Comparison of ENCODE assay signal across 9 cellular contexts in genomic region chr1:40162791-40163441, GRCh38. TPM values are rescaled to one million over a fixed set of nuclear protein-coding genes. Genes with fewer than 3 reads are reported as not detected.
DNase-seq lines count a peak whose midpoint lies in the region; ATAC-seq and TF ChIP-seq lines count a peak whose summit lies in the region.
"Had no signal": no experiment of that assay in that cellular context is flagged by ENCODE, and none has a peak within 500 bp of the region (broad histone marks: within the 10 kb centered on the region; RNA-seq: fewer than 3 reads in every experiment).

No MANE protein-coding gene starts in this region.

- no peak for TF ChIP-seq EP300 in stomach (IDR thresholded peaks at IDR 0.05)

- DNase-seq in NCI-H82 (lab: John Stamatoyannopoulos, UW) (peak; percentile 46), NCI-H82 treated with DMSO at 0.1 percent for 48 hours (lab: John Stamatoyannopoulos, UW; ENCODE audit: unreplicated experiment) (no peak), PC-9 (no peak), right cardiac atrium (no peak), stomach (no peak), dedifferentiated amniotic fluid mesenchymal stem cell (ENCODE audit: extremely low spot score) (no peak), iPS-NIHi7 (ENCODE audit: extremely low spot score) (no peak)
- no peak for DNase-seq in NK-92 treated with Interleukin-12 subunit alpha and Interleukin-12 subunit beta, amount 100 ng/mL, for 24 hours (lab: John Stamatoyannopoulos, UW)
- DNase-seq: activated effector memory CD4-positive, alpha-beta T cell treated with Interleukin-2 at 50 U/mL for 16 hours had no signal

- intact Hi-C loops in PC-9 (cut with micrococcal nuclease; ENCODE audit: unreplicated experiment): no loop called here
- intact Hi-C loops in right cardiac atrium (cut with DNase I): no loop called here
- intact Hi-C loops in stomach (cut with DNase I; ENCODE audit: low total_unique reads): no loop called here

- no peaks in the 10 kb centered on the region for H3K36me3 ChIP-seq in PC-9 (ENCODE audit: low read depth)
- no peaks in the 10 kb centered on the region for H3K36me3 ChIP-seq in stomach

- BruUV-seq in PC-9 (replicated peaks; lab: Mats Ljungman, UMichigan): no TSS peak

- CTCF ChIA-PET in PC-9 (lab: Charles Lee): interaction anchor here (1.2 kb wide), 1 partner anchor 9 kb away, joined by 4 read pairs; no protein-coding TSS in a partner anchor

- H3K27ac ChIP-seq in PC-9: no peak overlapping the region
- H3K27ac ChIP-seq in right cardiac atrium (ENCODE audit: low read length): no peak overlapping the region
- H3K27ac ChIP-seq in stomach: peak overlapping the region in 3 of 5 donors; percentile 9 to 95 (median 93)

- TF ChIP-seq CTCF in PC-9 (conservative IDR thresholded peaks at IDR 0.05): no peak
- TF ChIP-seq CTCF in stomach (IDR thresholded peaks at IDR 0.05): no peak

- POLR2A ChIA-PET in PC-9 (lab: Charles Lee; ENCODE audit: unreplicated experiment): interaction anchor here (0.5 to 0.6 kb wide), 2 partner anchors 66 to 67 kb away, joined by 4 to 8 read pairs; no protein-coding TSS in a partner anchor

- no peaks in the 10 kb centered on the region for H3K27me3 ChIP-seq in PC-9 (ENCODE audit: insufficient read depth, low read depth)
- H3K27me3 ChIP-seq in right cardiac atrium (ENCODE audit: control insufficient read depth, insufficient read depth): no peaks in the 10 kb centered on the region
- no peaks in the 10 kb centered on the region for H3K27me3 ChIP-seq in stomach

- no peak for TF ChIP-seq POLR2A in stomach (IDR thresholded peaks at IDR 0.05)

- H3K9me2 ChIP-seq in PC-9 (ENCODE audit: insufficient read depth): no peaks in the 10 kb centered on the region

- peak overlapping the region; percentile 98 for H3K4me3 ChIP-seq in PC-9
- H3K4me3 ChIP-seq in right cardiac atrium (ENCODE audit: low read length): peak overlapping the region; percentile 82
- H3K4me3 ChIP-seq in stomach: peak overlapping the region; percentile 74 to 98 (median 96)

- peaks cover 58% of the 10 kb centered on the region for H4K20me1 ChIP-seq in PC-9 (ENCODE audit: insufficient read depth)

- H3F3A ChIP-seq in PC-9 (ENCODE audit: insufficient read depth, low read depth): no peaks in the 10 kb centered on the region; the same call in 1 of the 2 replicates

- H3K4me2 ChIP-seq in PC-9: peak overlapping the region; percentile 94

- ATAC-seq in right cardiac atrium: no peak

- 9% methylated on average over 3 of the region's 3 CpGs for WGBS in right cardiac atrium
- 8 to 15% (median 12%) methylated on average over 3 of the region's 3 CpGs for WGBS in stomach, 5 donors

- peaks cover 32% of the 10 kb centered on the region for H3K4me1 ChIP-seq in PC-9 (replicated peaks; ENCODE audit: insufficient read depth)
- H3K4me1 ChIP-seq in right cardiac atrium (ENCODE audit: control insufficient read depth, insufficient read depth, low read length): peaks cover 3% of the 10 kb centered on the region
- peaks cover 25 to 60% (median 44%) of the 10 kb centered on the region in 4 donors for H3K4me1 ChIP-seq in stomach

- no peak overlapping the region for H2AFZ ChIP-seq in PC-9

- peaks cover 71% of the 10 kb centered on the region for H3K79me2 ChIP-seq in PC-9 (ENCODE audit: low read depth)

- no peaks in the 10 kb centered on the region for H3K9me3 ChIP-seq in PC-9 (ENCODE audit: insufficient read depth, low read depth)
- no peaks in the 10 kb centered on the region for H3K9me3 ChIP-seq in right cardiac atrium (ENCODE audit: control insufficient read depth, low read length)
- no peaks in the 10 kb centered on the region for H3K9me3 ChIP-seq in stomach

RNA-seq across cellular contexts. Expression of gene RLF, which starts 1.7 kb away (rescaled TPM):
- 14.2 and 15.5 TPM in 2 replicates for total RNA-seq in PC-9 (2021)
- 10 to 100 TPM; 13.4 to 14.9 (median 14.2) TPM for total RNA-seq in right cardiac atrium
- polyA plus RNA-seq in right cardiac atrium: 4.9 TPM
- 10 to 100 TPM; 12.3 to 38.7 (median 20.1) TPM for total RNA-seq in stomach
- 1 to 10 TPM; 3.1 to 4.1 (median 3.8) TPM for polyA plus RNA-seq in stomach

Comparison
In these comparisons a context has a peak if more than half of its experiments do, and no peak if none do; other contexts are left out.
1. H3K27ac ChIP-seq: peak in stomach (3 of 5); none in PC-9 (single experiment) and right cardiac atrium (single experiment).
2. Peak in every context shown above with its lines, with median percentiles within 50 percentile points of each other: H3K4me3 ChIP-seq.